In the genomic region with DNA sequence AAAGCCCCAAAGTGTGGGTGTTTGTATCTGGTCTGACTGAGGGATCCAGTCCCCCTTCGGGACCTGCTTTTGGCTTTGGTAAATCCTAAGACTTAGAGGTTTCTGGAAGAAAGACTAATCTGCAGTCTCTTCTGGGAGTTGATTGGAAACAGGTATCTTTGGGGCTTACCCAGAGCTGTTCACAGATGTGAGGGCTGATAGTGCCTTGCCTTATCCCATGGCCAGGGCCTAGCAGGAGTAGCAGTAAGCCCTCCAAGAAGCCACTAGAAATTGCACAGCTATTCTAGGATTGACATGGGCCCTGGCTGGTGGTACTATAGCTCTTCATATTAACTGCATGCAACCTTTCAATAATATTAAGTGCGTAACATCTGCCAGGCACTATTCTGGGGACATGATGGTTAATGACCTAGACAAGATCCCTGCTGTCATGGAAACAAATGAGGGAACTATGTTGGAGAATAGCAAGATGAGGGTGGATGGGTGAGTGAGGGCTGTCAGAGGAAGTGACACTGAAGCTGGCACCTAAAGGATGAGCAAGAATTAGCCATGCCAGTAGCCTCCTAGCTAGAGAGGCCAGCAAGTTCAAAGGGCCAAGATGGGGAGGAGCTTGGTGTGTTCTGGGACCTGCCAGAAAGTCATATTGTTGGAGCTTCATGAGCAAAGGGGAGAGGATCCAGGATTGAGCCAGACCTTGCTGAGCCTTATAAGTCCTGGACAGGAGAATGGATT, we compare ENCODE assay signal across 17 cellular contexts.
DNase-seq lines count a peak whose midpoint lies in the region; ATAC-seq and TF ChIP-seq lines count a peak whose summit lies in the region.
"Had no signal": no experiment of that assay in that cellular context is flagged by ENCODE, and none has a peak within 500 bp of the region (broad histone marks: within the 10 kb centered on the region; RNA-seq: fewer than 3 reads in every experiment).

No MANE protein-coding gene starts in this region.

- no peak overlapping the region for H2AFZ ChIP-seq in neural progenitor cell (replicated peaks)

- H3K9ac ChIP-seq in neural progenitor cell = no peak overlapping the region

- no peaks in the 10 kb centered on the region for H3K36me3 ChIP-seq in CD4-positive, alpha-beta memory T cell (ENCODE audit: insufficient read depth, low read length)
- H3K36me3 ChIP-seq in Panc1 (ENCODE audit: control insufficient read depth, insufficient read depth, low read length) (no peaks in the 10 kb centered on the region), neural progenitor cell (no peaks in the 10 kb centered on the region)
- no peaks in the 10 kb centered on the region for H3K36me3 ChIP-seq in naive thymus-derived CD4-positive, alpha-beta T cell (ENCODE audit: control insufficient read depth in 2 of 3, insufficient read depth in 3 of 3, low read length in 3 of 3)
- H3K36me3 ChIP-seq: breast epithelium, heart left ventricle, left lung had no signal

- no peaks in the 10 kb centered on the region for H3K9me3 ChIP-seq in CD4-positive, alpha-beta memory T cell (ENCODE audit: control insufficient read depth in 1 of 2, low read length in 2 of 2)
- H3K9me3 ChIP-seq in Panc1 (ENCODE audit: control insufficient read depth, insufficient read depth, low read depth, low read length) (no peaks in the 10 kb centered on the region), neural progenitor cell (ENCODE audit: low read depth) (no peaks in the 10 kb centered on the region)
- peaks cover 0 to 8% (median 0%) of the 10 kb centered on the region in 3 experiments for H3K9me3 ChIP-seq in naive thymus-derived CD4-positive, alpha-beta T cell (ENCODE audit: control insufficient read depth in 2 of 3, low read length in 3 of 3)

- peaks cover 0 to 19% (median 10%) of the 10 kb centered on the region in 8 donors for H3K9me3 Mint-ChIP-seq in CD4-positive, alpha-beta memory T cell
- H3K9me3 Mint-ChIP-seq in naive thymus-derived CD4-positive, alpha-beta T cell = peaks cover 0 to 17% (median 11%) of the 10 kb centered on the region in 11 donors
- H3K9me3 Mint-ChIP-seq in neural progenitor cell = peaks cover 11% of the 10 kb centered on the region

- peaks cover 10 to 15% (median 14%) of the 10 kb centered on the region in 4 donors for H3K4me1 Mint-ChIP-seq in CD4-positive, alpha-beta memory T cell
- H3K4me1 Mint-ChIP-seq in naive thymus-derived CD4-positive, alpha-beta T cell = peaks cover 8 to 34% (median 22%) of the 10 kb centered on the region in 7 donors
- H3K4me1 Mint-ChIP-seq in neural progenitor cell = peaks cover 3% of the 10 kb centered on the region

- peak overlapping the region in 1 of 8 donors; percentile 11 for H3K4me3 Mint-ChIP-seq in CD4-positive, alpha-beta memory T cell
- H3K4me3 Mint-ChIP-seq in naive thymus-derived CD4-positive, alpha-beta T cell = no peak overlapping the region
- H3K4me3 Mint-ChIP-seq in neural progenitor cell = no peak overlapping the region

- peak overlapping the region in 4 of 7 donors; percentile 5 to 65 (median 16) for H3K27ac Mint-ChIP-seq in CD4-positive, alpha-beta memory T cell
- H3K27ac Mint-ChIP-seq in naive thymus-derived CD4-positive, alpha-beta T cell = peak overlapping the region in 2 of 9 donors; percentile 0 to 60
- H3K27ac Mint-ChIP-seq in neural progenitor cell = no peak overlapping the region

- no peaks in the 10 kb centered on the region for H4K20me1 ChIP-seq in neural progenitor cell (ENCODE audit: low read depth)

- DNase-seq in NCI-H146 (lab: John Stamatoyannopoulos, UW) (peak; percentile 11), NCI-H146 treated with DMSO at 0.1 percent for 48 hours (lab: John Stamatoyannopoulos, UW; ENCODE audit: unreplicated experiment) (no peak), Panc1 (ENCODE audit: low read depth, low spot score) (no peak), neural progenitor cell (ENCODE audit: low spot score) (no peak)
- no peak for DNase-seq in CD4-positive, alpha-beta memory T cell
- DNase-seq in naive thymus-derived CD4-positive, alpha-beta T cell = no peak
- no peak for DNase-seq in activated CD4-positive, alpha-beta T cell treated with anti-CD3 and anti-CD28 coated beads for 48 hours
- DNase-seq: cortex of kidney; heart left ventricle; left lung; mucosa of descending colon; NK-92 treated with Interleukin-12 subunit alpha and Interleukin-12 subunit beta, amount 100 ng/mL, for 24 hours; stimulated activated CD8-positive, alpha-beta memory T cell treated with anti-CD3 and anti-CD28 coated beads, Interleukin-4, amount 100 ng/mL, for 48 hours; substantia nigra had no signal

- no peaks in the 10 kb centered on the region for H3K27me3 Mint-ChIP-seq in CD4-positive, alpha-beta memory T cell
- H3K27me3 Mint-ChIP-seq in naive thymus-derived CD4-positive, alpha-beta T cell = no peaks in the 10 kb centered on the region
- H3K27me3 Mint-ChIP-seq in neural progenitor cell (ENCODE audit: insufficient read depth, low read depth) = peaks cover 8% of the 10 kb centered on the region

- H3K79me2 ChIP-seq in neural progenitor cell (ENCODE audit: low read depth) = no peaks in the 10 kb centered on the region

- H3K27me3 ChIP-seq in CD4-positive, alpha-beta memory T cell (ENCODE audit: insufficient read depth, low read length) = no peaks in the 10 kb centered on the region
- no peaks in the 10 kb centered on the region for H3K27me3 ChIP-seq in Panc1 (ENCODE audit: control insufficient read depth, insufficient read depth, low read length)
- H3K27me3 ChIP-seq in naive thymus-derived CD4-positive, alpha-beta T cell (ENCODE audit: control insufficient read depth in 2 of 2, insufficient read depth in 2 of 2, low read length in 2 of 2) = no peaks in the 10 kb centered on the region
- peaks cover 11% of the 10 kb centered on the region for H3K27me3 ChIP-seq in neural progenitor cell
- H3K27me3 ChIP-seq: breast epithelium, heart left ventricle, left lung had no signal

- ATAC-seq in Panc1 = peak; percentile 42; the same call in 1 of the 2 replicates
- ATAC-seq in naive thymus-derived CD4-positive, alpha-beta T cell = peak; percentile 57
- ATAC-seq in HG03045 (IDR thresholded peaks at IDR 0.05; ENCODE audit: unreplicated experiment) = no peak
- ATAC-seq: HCT116, left lung, mucosa of descending colon had no signal

- peaks cover 0 to 12% of the 10 kb centered on the region in 2 donors for H3K36me3 Mint-ChIP-seq in CD4-positive, alpha-beta memory T cell
- peaks cover 11 to 20% (median 12%) of the 10 kb centered on the region in 5 donors for H3K36me3 Mint-ChIP-seq in naive thymus-derived CD4-positive, alpha-beta T cell
- H3K36me3 Mint-ChIP-seq in neural progenitor cell = peaks cover 6% of the 10 kb centered on the region

- TF ChIP-seq CTCF in Panc1 (IDR thresholded peaks at IDR 0.05) (no peak), neural progenitor cell (IDR thresholded peaks at IDR 0.05) (no peak)

- H3K4me2 ChIP-seq in neural progenitor cell = no peak overlapping the region

- H3F3A ChIP-seq in neural progenitor cell (ENCODE audit: low read depth) = no peaks in the 10 kb centered on the region

- no peak overlapping the region for H3K4me3 ChIP-seq in CD4-positive, alpha-beta memory T cell (ENCODE audit: low read length in 2 of 2)
- no peak overlapping the region for H3K4me3 ChIP-seq in Panc1 (ENCODE audit: low read depth in 2 of 2, low read length in 2 of 2)
- H3K4me3 ChIP-seq in naive thymus-derived CD4-positive, alpha-beta T cell (ENCODE audit: low read length) = no peak overlapping the region
- no peak overlapping the region for H3K4me3 ChIP-seq in neural progenitor cell
- H3K4me3 ChIP-seq: breast epithelium, heart left ventricle, left lung, mucosa of descending colon had no signal

- peaks cover 14% of the 10 kb centered on the region for H3K4me1 ChIP-seq in CD4-positive, alpha-beta memory T cell (ENCODE audit: insufficient read depth, low read length)
- H3K4me1 ChIP-seq in Panc1 (ENCODE audit: control insufficient read depth, insufficient read depth, low read length) (no peaks in the 10 kb centered on the region), neural progenitor cell (no peaks in the 10 kb centered on the region)
- no peaks in the 10 kb centered on the region for H3K4me1 ChIP-seq in naive thymus-derived CD4-positive, alpha-beta T cell (ENCODE audit: control insufficient read depth in 2 of 2, insufficient read depth in 2 of 2, low read length in 2 of 2)
- H3K4me1 ChIP-seq: breast epithelium had no signal

- no TSS peak for BruUV-seq in Panc1 (replicated peaks; lab: Mats Ljungman, UMichigan)

- CTCF ChIA-PET in CD4-positive, alpha-beta memory T cell (lab: Charles Lee; ENCODE audit: partially characterized antibody) = interaction anchor here (1.0 to 1.5 kb wide), 3 partner anchors 13 to 352 kb away, joined by 3 to 5 read pairs (median 3); no protein-coding TSS in a partner anchor
- CTCF ChIA-PET in Panc1 (lab: Charles Lee) = interaction anchor here (0.5 to 0.6 kb wide), 3 partner anchors 144 to 1693 kb away, joined by 4 to 6 read pairs (median 5); no protein-coding TSS in a partner anchor
- CTCF ChIA-PET in naive thymus-derived CD4-positive, alpha-beta T cell (lab: Charles Lee) = no interaction called here

- intact Hi-C loops in CD4-positive, alpha-beta memory T cell (cut with micrococcal nuclease) = no loop called here
- intact Hi-C loops in Panc1 (cut with micrococcal nuclease; ENCODE audit: unreplicated experiment) = no loop called here
- intact Hi-C loops in naive thymus-derived CD4-positive, alpha-beta T cell (cut with micrococcal nuclease) = no loop called here

- in situ Hi-C loops in Panc1 (cut with HindIII; ENCODE audit: low pct_unique_long_range_greater_than_20kb, low sequenced_read_pairs) = no loop called here

- POLR2A ChIA-PET in CD4-positive, alpha-beta memory T cell (lab: Charles Lee; ENCODE audit: partially characterized antibody) = no interaction called here
- POLR2A ChIA-PET in Panc1 (lab: Charles Lee) = no interaction called here
- POLR2A ChIA-PET in naive thymus-derived CD4-positive, alpha-beta T cell (lab: Charles Lee) = no interaction called here

- H3K27ac ChIP-seq in CD4-positive, alpha-beta memory T cell (ENCODE audit: low read depth, low read length) = no peak overlapping the region
- H3K27ac ChIP-seq in Panc1 (ENCODE audit: low read length) = no peak overlapping the region
- no peak overlapping the region for H3K27ac ChIP-seq in naive thymus-derived CD4-positive, alpha-beta T cell (ENCODE audit: low read depth, low read length)
- no peak overlapping the region for H3K27ac ChIP-seq in neural progenitor cell
- H3K27ac ChIP-seq: left lung had no signal
